ENCODE assay signal across 2 cellular contexts in genomic region chr15:26235148-26235769, GRCh38.
TF ChIP-seq lines count a peak whose summit lies in the region.

No MANE protein-coding gene starts in this region.

TF ChIP-seq in H1, 55 proteins besides CTCF, POLR2A, EP300 and RAD21:
- TF ChIP-seq HDAC2 (IDR thresholded peaks at IDR 0.05; ENCODE audit: borderline replicate concordance in 1 of 2, low read depth in 2 of 2, low read length in 2 of 2) = 0 out of 4 replicates have a peak, but pooled peaks of 1 of the 2 experiments have one; percentile 76
- TF ChIP-seq POU5F1 (IDR thresholded peaks at IDR 0.05; ENCODE audit: low read depth, low read length) = peak; percentile 83
- peak; percentile 65; the same call in 1 of the 2 replicates for TF ChIP-seq POLR2AphosphoS5 (IDR thresholded peaks at IDR 0.05; ENCODE audit: low read depth, low read length)
- no peak; the same call in 1 of the 2 replicates for TF ChIP-seq EGR1 (IDR thresholded peaks at IDR 0.05; ENCODE audit: borderline replicate concordance, low read depth, low read length)
- peak; percentile 83; the same call in 1 of the 2 replicates for TF ChIP-seq TCF12 (IDR thresholded peaks at IDR 0.05; ENCODE audit: low read depth, low read length)
- TF ChIP-seq GTF2F1 (IDR thresholded peaks at IDR 0.05; ENCODE audit: borderline replicate concordance, low read depth, low read length) = 0 out of 2 replicates have a peak, but pooled peaks have one; percentile 42
- no peak for TF ChIP-seq KDM1A (IDR thresholded peaks at IDR 0.05; ENCODE audit: borderline replicate concordance, low read length)
- TF ChIP-seq HDAC6 (IDR thresholded peaks at IDR 0.05; ENCODE audit: low read depth, low read length) = no peak
- TF ChIP-seq RBBP5 (IDR thresholded peaks at IDR 0.05; ENCODE audit: borderline replicate concordance, low read depth, low read length) = peak; percentile 80
- peak; percentile 56; the same call in 1 of the 2 replicates for TF ChIP-seq TBP (IDR thresholded peaks at IDR 0.05; ENCODE audit: low read depth, low read length)
- TF ChIP-seq JUND (IDR thresholded peaks at IDR 0.05; ENCODE audit: low read length) = 0 out of 2 replicates have a peak, but pooled peaks have one; percentile 23
- TF ChIP-seq, protein P1, sequence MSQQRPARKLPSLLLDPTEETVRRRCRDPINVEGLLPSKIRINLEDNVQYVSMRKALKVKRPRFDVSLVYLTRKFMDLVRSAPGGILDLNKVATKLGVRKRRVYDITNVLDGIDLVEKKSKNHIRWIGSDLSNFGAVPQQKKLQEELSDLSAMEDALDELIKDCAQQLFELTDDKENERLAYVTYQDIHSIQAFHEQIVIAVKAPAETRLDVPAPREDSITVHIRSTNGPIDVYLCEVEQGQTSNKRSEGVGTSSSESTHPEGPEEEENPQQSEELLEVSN (IDR thresholded peaks at IDR 0.05) = no peak
- peak; percentile 86 for TF ChIP-seq SP1 (IDR thresholded peaks at IDR 0.05; ENCODE audit: low read depth, low read length)
- peak; percentile 61; the same call in 1 of the 2 replicates for TF ChIP-seq CREB1 (IDR thresholded peaks at IDR 0.05)
- TF ChIP-seq, protein P2, sequence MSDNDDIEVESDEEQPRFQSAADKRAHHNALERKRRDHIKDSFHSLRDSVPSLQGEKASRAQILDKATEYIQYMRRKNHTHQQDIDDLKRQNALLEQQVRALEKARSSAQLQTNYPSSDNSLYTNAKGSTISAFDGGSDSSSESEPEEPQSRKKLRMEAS (IDR thresholded peaks at IDR 0.05) = no peak
- peak; percentile 54; the same call in 1 of the 2 replicates for TF ChIP-seq TEAD4 (IDR thresholded peaks at IDR 0.05; ENCODE audit: low read depth, low read length)
- peak; percentile 17 for TF ChIP-seq NANOG (IDR thresholded peaks at IDR 0.05; ENCODE audit: insufficient read depth, low read depth, low read length, poor library complexity, severe bottlenecking)
- TF ChIP-seq ASH2L (IDR thresholded peaks at IDR 0.05; ENCODE audit: low read length) = peak; percentile 87
- peak; percentile 47; the same call in 1 of the 2 replicates for TF ChIP-seq TAF1 (IDR thresholded peaks at IDR 0.05; ENCODE audit: low read depth, low read length)
TF ChIP-seq in H1: peak in this region for 14.

TF ChIP-seq in neural cell, 6 proteins besides CTCF, POLR2A, EP300 and RAD21 (continued from another document):
- TF ChIP-seq, protein P3, sequence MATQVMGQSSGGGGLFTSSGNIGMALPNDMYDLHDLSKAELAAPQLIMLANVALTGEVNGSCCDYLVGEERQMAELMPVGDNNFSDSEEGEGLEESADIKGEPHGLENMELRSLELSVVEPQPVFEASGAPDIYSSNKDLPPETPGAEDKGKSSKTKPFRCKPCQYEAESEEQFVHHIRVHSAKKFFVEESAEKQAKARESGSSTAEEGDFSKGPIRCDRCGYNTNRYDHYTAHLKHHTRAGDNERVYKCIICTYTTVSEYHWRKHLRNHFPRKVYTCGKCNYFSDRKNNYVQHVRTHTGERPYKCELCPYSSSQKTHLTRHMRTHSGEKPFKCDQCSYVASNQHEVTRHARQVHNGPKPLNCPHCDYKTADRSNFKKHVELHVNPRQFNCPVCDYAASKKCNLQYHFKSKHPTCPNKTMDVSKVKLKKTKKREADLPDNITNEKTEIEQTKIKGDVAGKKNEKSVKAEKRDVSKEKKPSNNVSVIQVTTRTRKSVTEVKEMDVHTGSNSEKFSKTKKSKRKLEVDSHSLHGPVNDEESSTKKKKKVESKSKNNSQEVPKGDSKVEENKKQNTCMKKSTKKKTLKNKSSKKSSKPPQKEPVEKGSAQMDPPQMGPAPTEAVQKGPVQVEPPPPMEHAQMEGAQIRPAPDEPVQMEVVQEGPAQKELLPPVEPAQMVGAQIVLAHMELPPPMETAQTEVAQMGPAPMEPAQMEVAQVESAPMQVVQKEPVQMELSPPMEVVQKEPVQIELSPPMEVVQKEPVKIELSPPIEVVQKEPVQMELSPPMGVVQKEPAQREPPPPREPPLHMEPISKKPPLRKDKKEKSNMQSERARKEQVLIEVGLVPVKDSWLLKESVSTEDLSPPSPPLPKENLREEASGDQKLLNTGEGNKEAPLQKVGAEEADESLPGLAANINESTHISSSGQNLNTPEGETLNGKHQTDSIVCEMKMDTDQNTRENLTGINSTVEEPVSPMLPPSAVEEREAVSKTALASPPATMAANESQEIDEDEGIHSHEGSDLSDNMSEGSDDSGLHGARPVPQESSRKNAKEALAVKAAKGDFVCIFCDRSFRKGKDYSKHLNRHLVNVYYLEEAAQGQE (IDR thresholded peaks at IDR 0.05; ENCODE audit: borderline replicate concordance) = no peak
- TF ChIP-seq MXI1 (conservative IDR thresholded peaks at IDR 0.05; ENCODE audit: poor library complexity, severe bottlenecking) (no peak), TAF1 (IDR thresholded peaks at IDR 0.05; ENCODE audit: low read depth) (no peak), EZH2 (IDR thresholded peaks at IDR 0.05; ENCODE audit: borderline replicate concordance, insufficient read depth, low read length, poor library complexity, severe bottlenecking) (no peak), SMC3 (conservative IDR thresholded peaks at IDR 0.05; ENCODE audit: poor library complexity) (no peak)
